Comparison of ENCODE assay signal across 17 cellular contexts in the genomic region with DNA sequence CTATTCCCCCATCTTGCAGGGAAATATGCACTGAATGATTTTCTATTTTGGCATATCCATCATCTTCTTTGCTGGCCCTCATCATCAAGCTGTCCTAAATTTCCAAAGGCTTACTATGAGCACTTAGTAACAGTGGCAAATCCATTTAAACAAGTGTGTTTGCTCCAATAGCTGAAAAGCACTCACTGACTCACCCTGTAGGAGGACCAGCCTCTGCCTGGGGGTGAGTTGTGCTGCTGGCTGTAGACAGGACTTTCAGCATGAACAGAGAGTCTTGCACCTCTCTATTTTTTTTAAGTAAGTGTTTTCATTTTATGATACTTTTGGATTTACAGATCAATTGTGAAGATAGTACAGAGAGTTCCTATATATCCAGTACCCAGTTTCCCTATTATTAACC.
DNase-seq lines count a peak whose midpoint lies in the region; ATAC-seq, FAIRE-seq and TF ChIP-seq lines count a peak whose summit lies in the region.
"Had no signal": no experiment of that assay in that cellular context is flagged by ENCODE, and none has a peak within 500 bp of the region (broad histone marks: within the 10 kb centered on the region; RNA-seq: fewer than 3 reads in every experiment).

No MANE protein-coding gene starts in this region.

- H3K4me2 ChIP-seq in PC-3 (ENCODE audit: low read length) (no peak overlapping the region), neural cell (ENCODE audit: low read length) (no peak overlapping the region), Karpas-422 (ENCODE audit: low read depth, low read length, poor library complexity, severe bottlenecking) (no peak overlapping the region)
- H3K4me2 ChIP-seq: PC-9 had no signal

- peak; percentile 15 for DNase-seq in ELR (ENCODE audit: low read depth)
- peak; percentile 69 for DNase-seq in PC-3
- peak; percentile 79 for DNase-seq in bronchial epithelial cell (ENCODE audit: low read depth)
- DNase-seq in Karpas-422 = no peak
- no peak for DNase-seq in D341Med (ENCODE audit: low spot score)
- DNase-seq in NAMALWA (ENCODE audit: low spot score) = no peak
- DNase-seq: CD4-positive, CD25-positive, alpha-beta regulatory T cell; H9; NCI-H1105 treated with DMSO at 0.1 percent for 48 hours; NCI-H1694 treated with DMSO at 0.1 percent for 48 hours; NCI-H2107; NCI-H446 treated with DMSO at 0.1 percent for 48 hours; NCI-H748 treated with DMSO at 0.1 percent for 48 hours; PC-9; SHP77 treated with DMSO at 0.1 percent for 48 hours had no signal

- no peak for TF ChIP-seq EP300 in neural cell (conservative IDR thresholded peaks at IDR 0.05; ENCODE audit: poor library complexity, severe bottlenecking)

- H3K9me2 ChIP-seq in PC-3 (replicated peaks; ENCODE audit: low read length) (no peaks in the 10 kb centered on the region), neural cell (ENCODE audit: insufficient read depth, low read length) (no peaks in the 10 kb centered on the region), Karpas-422 (replicated peaks; ENCODE audit: insufficient read depth, low read length) (no peaks in the 10 kb centered on the region)

- H3K4me1 ChIP-seq in PC-3 (ENCODE audit: insufficient read depth, low read length) (peaks cover 10% of the 10 kb centered on the region; the same call in 1 of the 2 replicates), Karpas-422 (ENCODE audit: low read length) (no peaks in the 10 kb centered on the region)

- H3K27ac ChIP-seq in PC-3 (ENCODE audit: low read length) (no peak overlapping the region), neural cell (ENCODE audit: low read length) (peak overlapping the region; percentile 86), Karpas-422 (ENCODE audit: low read length) (no peak overlapping the region)
- H3K27ac ChIP-seq: PC-9 had no signal

- intact Hi-C loops in PC-3 (cut with micrococcal nuclease) = no loop called here

- POLR2A ChIA-PET in PC-3 (lab: Charles Lee; ENCODE audit: unreplicated experiment) = no interaction called here

- ATAC-seq in PC-3 = peak; percentile 96
- ATAC-seq: SK-N-SH treated with all-trans-retinoic acid at 6 μM for 48 hours had no signal

- H3K27me3 ChIP-seq in PC-3 (ENCODE audit: low read length) = no peaks in the 10 kb centered on the region
- no peaks in the 10 kb centered on the region for H3K27me3 ChIP-seq in bronchial epithelial cell (ENCODE audit: control insufficient read depth, insufficient read depth, low read length)
- no peaks in the 10 kb centered on the region for H3K27me3 ChIP-seq in neural cell (ENCODE audit: insufficient read depth, low read depth, low read length)
- no peaks in the 10 kb centered on the region for H3K27me3 ChIP-seq in Karpas-422 (ENCODE audit: low read length)

- TF ChIP-seq RAD21 in neural cell (conservative IDR thresholded peaks at IDR 0.05) = no peak

- H3K36me3 ChIP-seq in PC-3 (ENCODE audit: low read depth, low read length) = no peaks in the 10 kb centered on the region
- H3K36me3 ChIP-seq in bronchial epithelial cell (ENCODE audit: control insufficient read depth, insufficient read depth, low read length) = no peaks in the 10 kb centered on the region
- H3K36me3 ChIP-seq in neural cell (ENCODE audit: insufficient read depth, low read length) = no peaks in the 10 kb centered on the region
- H3K36me3 ChIP-seq in Karpas-422 (ENCODE audit: insufficient read depth, low read length) = no peaks in the 10 kb centered on the region

- CTCF ChIA-PET in PC-3 (lab: Charles Lee) = no interaction called here

- H3K4me3 ChIP-seq in PC-3 (ENCODE audit: low read length) = no peak overlapping the region
- H3K4me3 ChIP-seq in bronchial epithelial cell (ENCODE audit: low read depth, low read length) = no peak overlapping the region
- H3K4me3 ChIP-seq in neural cell (ENCODE audit: low read length) = no peak overlapping the region
- no peak overlapping the region for H3K4me3 ChIP-seq in Karpas-422 (ENCODE audit: low read length)
- H3K4me3 ChIP-seq: PC-9 had no signal

- H3K79me2 ChIP-seq in PC-3 (ENCODE audit: low read length) (peaks cover 32% of the 10 kb centered on the region), neural cell (replicated peaks; ENCODE audit: insufficient read depth, low read length) (no peaks in the 10 kb centered on the region), Karpas-422 (ENCODE audit: low read length) (no peaks in the 10 kb centered on the region)

- H3K9ac ChIP-seq in PC-3 (ENCODE audit: low read length) = no peak overlapping the region
- H3K9ac ChIP-seq in neural cell (ENCODE audit: low read length) = no peak overlapping the region
- H3K9ac ChIP-seq in Karpas-422 (ENCODE audit: low read length) = no peak overlapping the region

- no TSS peak for BruUV-seq in PC-3 (replicated peaks; lab: Mats Ljungman, UMichigan)

- no peak for FAIRE-seq in bronchial epithelial cell (lab: Jason Lieb, UNC)

- no peaks in the 10 kb centered on the region for H3K9me3 ChIP-seq in PC-3 (ENCODE audit: low read length)
- no peaks in the 10 kb centered on the region for H3K9me3 ChIP-seq in neural cell (ENCODE audit: low read length)
- H3K9me3 ChIP-seq in Karpas-422 (ENCODE audit: low read length) = no peaks in the 10 kb centered on the region

- TF ChIP-seq CTCF in PC-3 (conservative IDR thresholded peaks at IDR 0.05; ENCODE audit: low read depth, low read length) (no peak), bronchial epithelial cell (IDR thresholded peaks at IDR 0.05; ENCODE audit: insufficient read depth, low read length, severe bottlenecking) (no peak), neural cell (IDR thresholded peaks at IDR 0.05; ENCODE audit: poor library complexity, severe bottlenecking) (no peak)

- H4K20me1 ChIP-seq in PC-3 (ENCODE audit: low read length) (no peaks in the 10 kb centered on the region), neural cell (ENCODE audit: insufficient read depth) (no peaks in the 10 kb centered on the region), Karpas-422 (ENCODE audit: insufficient read depth, low read depth, low read length) (no peaks in the 10 kb centered on the region)

- H3F3A ChIP-seq in PC-3 (ENCODE audit: low read length, unreplicated experiment) (no peaks in the 10 kb centered on the region), neural cell (ENCODE audit: insufficient read depth, low read length, poor library complexity, severe bottlenecking) (peaks cover 17% of the 10 kb centered on the region)

- no peak overlapping the region for H2AFZ ChIP-seq in PC-3 (ENCODE audit: low read length)
- H2AFZ ChIP-seq in neural cell (ENCODE audit: low read depth, low read length) = no peak overlapping the region
- no peak overlapping the region for H2AFZ ChIP-seq in Karpas-422 (ENCODE audit: low read length)
- H2AFZ ChIP-seq: PC-9 had no signal

TF ChIP-seq in neural cell, 6 proteins besides CTCF, POLR2A, EP300 and RAD21:
- TF ChIP-seq MXI1 (conservative IDR thresholded peaks at IDR 0.05; ENCODE audit: poor library complexity, severe bottlenecking) (no peak), TAF1 (IDR thresholded peaks at IDR 0.05; ENCODE audit: low read depth) (no peak), SMC3 (conservative IDR thresholded peaks at IDR 0.05; ENCODE audit: poor library complexity) (no peak), EZH2 (IDR thresholded peaks at IDR 0.05; ENCODE audit: borderline replicate concordance, insufficient read depth, low read length, poor library complexity, severe bottlenecking) (no peak), POLR2AphosphoS5 (IDR thresholded peaks at IDR 0.05) (no peak)
- TF ChIP-seq, protein P1, sequence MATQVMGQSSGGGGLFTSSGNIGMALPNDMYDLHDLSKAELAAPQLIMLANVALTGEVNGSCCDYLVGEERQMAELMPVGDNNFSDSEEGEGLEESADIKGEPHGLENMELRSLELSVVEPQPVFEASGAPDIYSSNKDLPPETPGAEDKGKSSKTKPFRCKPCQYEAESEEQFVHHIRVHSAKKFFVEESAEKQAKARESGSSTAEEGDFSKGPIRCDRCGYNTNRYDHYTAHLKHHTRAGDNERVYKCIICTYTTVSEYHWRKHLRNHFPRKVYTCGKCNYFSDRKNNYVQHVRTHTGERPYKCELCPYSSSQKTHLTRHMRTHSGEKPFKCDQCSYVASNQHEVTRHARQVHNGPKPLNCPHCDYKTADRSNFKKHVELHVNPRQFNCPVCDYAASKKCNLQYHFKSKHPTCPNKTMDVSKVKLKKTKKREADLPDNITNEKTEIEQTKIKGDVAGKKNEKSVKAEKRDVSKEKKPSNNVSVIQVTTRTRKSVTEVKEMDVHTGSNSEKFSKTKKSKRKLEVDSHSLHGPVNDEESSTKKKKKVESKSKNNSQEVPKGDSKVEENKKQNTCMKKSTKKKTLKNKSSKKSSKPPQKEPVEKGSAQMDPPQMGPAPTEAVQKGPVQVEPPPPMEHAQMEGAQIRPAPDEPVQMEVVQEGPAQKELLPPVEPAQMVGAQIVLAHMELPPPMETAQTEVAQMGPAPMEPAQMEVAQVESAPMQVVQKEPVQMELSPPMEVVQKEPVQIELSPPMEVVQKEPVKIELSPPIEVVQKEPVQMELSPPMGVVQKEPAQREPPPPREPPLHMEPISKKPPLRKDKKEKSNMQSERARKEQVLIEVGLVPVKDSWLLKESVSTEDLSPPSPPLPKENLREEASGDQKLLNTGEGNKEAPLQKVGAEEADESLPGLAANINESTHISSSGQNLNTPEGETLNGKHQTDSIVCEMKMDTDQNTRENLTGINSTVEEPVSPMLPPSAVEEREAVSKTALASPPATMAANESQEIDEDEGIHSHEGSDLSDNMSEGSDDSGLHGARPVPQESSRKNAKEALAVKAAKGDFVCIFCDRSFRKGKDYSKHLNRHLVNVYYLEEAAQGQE (IDR thresholded peaks at IDR 0.05; ENCODE audit: borderline replicate concordance) = no peak

Comparison
In these comparisons a context has a peak if more than half of its experiments do, and no peak if none do; other contexts are left out.
1. DNase-seq: peak in ELR (single experiment), PC-3 (single experiment) and bronchial epithelial cell (single experiment); none in Karpas-422 (single experiment), D341Med (single experiment) and NAMALWA (single experiment).